Comparison of ENCODE assay signal across 7 cellular contexts in genomic region chr17:44360826-44361225, GRCh38. TPM values are rescaled to one million over a fixed set of nuclear protein-coding genes. Genes with fewer than 3 reads are reported as not detected.
DNase-seq lines count a peak whose midpoint lies in the region; ATAC-seq and TF ChIP-seq lines count a peak whose summit lies in the region.
"Had no signal": no experiment of that assay in that cellular context is flagged by ENCODE, and none has a peak within 500 bp of the region (broad histone marks: within the 10 kb centered on the region; RNA-seq: fewer than 3 reads in every experiment).

No MANE protein-coding gene starts in this region.

- H3K4me1 ChIP-seq in aorta (ENCODE audit: control insufficient read depth in 1 of 2, insufficient read depth in 2 of 2, low read length in 2 of 2) (no peaks in the 10 kb centered on the region), BE2C (peaks cover 8% of the 10 kb centered on the region; the same call in 1 of the 2 replicates)

- H3K4me1 Mint-ChIP-seq in natural killer cell treated with Interleukin-12 subunit alpha and Interleukin-12 subunit beta and Interleukin-15 and Interleukin-18, amount 100 ng/mL, for 72 hours (ENCODE audit: low read depth in 2 of 2): no peaks in the 10 kb centered on the region
- no peaks in the 10 kb centered on the region for H3K4me1 Mint-ChIP-seq in natural killer cell

- no peaks in the 10 kb centered on the region for H3K9me3 ChIP-seq in aorta (ENCODE audit: control insufficient read depth, low read length)
- no peaks in the 10 kb centered on the region for H3K9me3 ChIP-seq in BE2C

- no peak overlapping the region for H3K27ac Mint-ChIP-seq in natural killer cell treated with Interleukin-12 subunit alpha and Interleukin-12 subunit beta and Interleukin-15 and Interleukin-18, amount 100 ng/mL, for 72 hours
- no peak overlapping the region for H3K27ac Mint-ChIP-seq in natural killer cell

- H3K4me3 ChIP-seq in aorta (ENCODE audit: low read length in 2 of 2): no peak overlapping the region
- H3K4me3 ChIP-seq in BE2C (ENCODE audit: low read depth, low read length): no peak overlapping the region

- WGBS in aorta, 2 donors: 55 to 62% methylated on average over 5 of the region's 5 CpGs

- TF ChIP-seq CTCF in natural killer cell (IDR thresholded peaks at IDR 0.05) (no peak), BE2C (IDR thresholded peaks at IDR 0.05; ENCODE audit: low read depth, low read length) (no peak)

- DNase-seq in natural killer cell treated with Interleukin-12 subunit alpha and Interleukin-12 subunit beta and Interleukin-15 and Interleukin-18, amount 100 ng/mL, for 72 hours (ENCODE audit: low spot score): peak; percentile 49
- no peak for DNase-seq in natural killer cell
- DNase-seq in fibroblast of the conjunctiva (ENCODE audit: low read depth): peak; percentile 27
- peak; percentile 42 to 55 for DNase-seq in aorta
- DNase-seq in NCI-H1048 (lab: John Stamatoyannopoulos, UW): no peak
- no peak for DNase-seq in BE2C
- DNase-seq: cortex of kidney had no signal

- intact Hi-C loops in natural killer cell (cut with micrococcal nuclease): no loop called here
- intact Hi-C loops in aorta (cut with DNase I): no loop called here

- no peaks in the 10 kb centered on the region for H3K36me3 Mint-ChIP-seq in natural killer cell treated with Interleukin-12 subunit alpha and Interleukin-12 subunit beta and Interleukin-15 and Interleukin-18, amount 100 ng/mL, for 72 hours
- H3K36me3 Mint-ChIP-seq in natural killer cell: no peaks in the 10 kb centered on the region

- no peaks in the 10 kb centered on the region for H3K9me3 Mint-ChIP-seq in natural killer cell treated with Interleukin-12 subunit alpha and Interleukin-12 subunit beta and Interleukin-15 and Interleukin-18, amount 100 ng/mL, for 72 hours
- no peaks in the 10 kb centered on the region for H3K9me3 Mint-ChIP-seq in natural killer cell

- H3K27me3 ChIP-seq in aorta (ENCODE audit: control insufficient read depth in 1 of 2, insufficient read depth in 2 of 2, low read length in 1 of 2): no peaks in the 10 kb centered on the region
- H3K27me3 ChIP-seq in BE2C: no peaks in the 10 kb centered on the region

- H3K4me3 Mint-ChIP-seq in natural killer cell treated with Interleukin-12 subunit alpha and Interleukin-12 subunit beta and Interleukin-15 and Interleukin-18, amount 100 ng/mL, for 72 hours: no peak overlapping the region
- no peak overlapping the region for H3K4me3 Mint-ChIP-seq in natural killer cell

- H3K27me3 Mint-ChIP-seq in natural killer cell treated with Interleukin-12 subunit alpha and Interleukin-12 subunit beta and Interleukin-15 and Interleukin-18, amount 100 ng/mL, for 72 hours: peaks cover 14 to 18% of the 10 kb centered on the region in 2 donors
- peaks cover 20 to 27% of the 10 kb centered on the region in 2 donors for H3K27me3 Mint-ChIP-seq in natural killer cell (ENCODE audit: low read depth in 2 of 2)

- no peaks in the 10 kb centered on the region for H3K36me3 ChIP-seq in aorta (ENCODE audit: control insufficient read depth in 1 of 2, insufficient read depth in 2 of 2, low read length in 1 of 2)
- H3K36me3 ChIP-seq in BE2C: no peaks in the 10 kb centered on the region

- ATAC-seq in natural killer cell treated with Interleukin-12 subunit alpha and Interleukin-12 subunit beta and Interleukin-15 and Interleukin-18, amount 100 ng/mL, for 72 hours: no peak
- ATAC-seq in natural killer cell (no peak), aorta (ENCODE audit: low FRiP score) (no peak)

- no peak overlapping the region for H3K27ac ChIP-seq in aorta (ENCODE audit: low read depth in 1 of 2, low read length in 2 of 2)

RNA-seq across cellular contexts. Expression of gene FAM171A2, which starts 2.8 kb away (rescaled TPM):
- under 1 TPM in 1 of 2 donors, not detected in 1; 0.25 TPM for total RNA-seq in natural killer cell treated with Interleukin-12 subunit alpha and Interleukin-12 subunit beta and Interleukin-15 and Interleukin-18, amount 100 ng/mL, for 72 hours
- total RNA-seq in natural killer cell (under 1 TPM; 0.20 to 0.43 (median 0.24) TPM), aorta (1 to 10 TPM in 1 of 2 donors, under 1 TPM in 1; 0.45 to 2.0 TPM)
- under 1 TPM in 1 of 2 donors, not detected in 1; 0.05 TPM for polyA plus RNA-seq in aorta
- polyA plus RNA-seq in BE2C (2012; ENCODE audit: insufficient read depth, insufficient read length, low read depth): 44.8 TPM

RNA-seq across cellular contexts. Expression of gene GRN, which starts 15.7 kb away (rescaled TPM):
- total RNA-seq in natural killer cell treated with Interleukin-12 subunit alpha and Interleukin-12 subunit beta and Interleukin-15 and Interleukin-18, amount 100 ng/mL, for 72 hours: 10 to 100 TPM; 49.5 to 57.3 TPM
- 10 to 100 TPM; 42.4 to 69.8 (median 55.6) TPM for total RNA-seq in natural killer cell
- total RNA-seq in aorta: 100 to 1,000 TPM; 162 to 248 TPM
- 100 to 1,000 TPM; 125 to 145 TPM for polyA plus RNA-seq in aorta
- polyA plus RNA-seq in BE2C (2012; ENCODE audit: insufficient read depth, insufficient read length, low read depth): 398 TPM

RNA-seq across cellular contexts. Expression of gene ITGA2B, which starts 28.6 kb away (rescaled TPM):
- 1 to 10 TPM; 1.8 to 6.8 TPM for total RNA-seq in natural killer cell treated with Interleukin-12 subunit alpha and Interleukin-12 subunit beta and Interleukin-15 and Interleukin-18, amount 100 ng/mL, for 72 hours
- total RNA-seq in natural killer cell: 10 to 100 TPM in 2 of 3 donors, 1 to 10 TPM in 1; 8.8 to 32.9 (median 32.6) TPM
- total RNA-seq in aorta: 1 to 10 TPM; 3.3 to 3.4 TPM
- polyA plus RNA-seq in aorta: 1 to 10 TPM in 1 of 2 donors, under 1 TPM in 1; 0.38 to 1.2 TPM
- 1.6 TPM for polyA plus RNA-seq in BE2C (2012; ENCODE audit: insufficient read depth, insufficient read length, low read depth)

RNA-seq across cellular contexts. Expression of gene SLC25A39, which starts 36.2 kb away (rescaled TPM):
- 100 to 1,000 TPM; 121 to 192 TPM for total RNA-seq in natural killer cell treated with Interleukin-12 subunit alpha and Interleukin-12 subunit beta and Interleukin-15 and Interleukin-18, amount 100 ng/mL, for 72 hours
- total RNA-seq in natural killer cell: 100 to 1,000 TPM in 1 of 3 donors, 10 to 100 TPM in 2; 82.4 to 105 (median 97.9) TPM
- 10 to 100 TPM; 50.2 to 61.5 TPM for total RNA-seq in aorta
- polyA plus RNA-seq in aorta: 100 to 1,000 TPM in 1 of 2 donors, 10 to 100 TPM in 1; 54.6 to 107 TPM
- 920 TPM for polyA plus RNA-seq in BE2C (2012; ENCODE audit: insufficient read depth, insufficient read length, low read depth)

RNA-seq across cellular contexts. Expression of gene RUNDC3A, which starts 52.4 kb away (rescaled TPM):
- under 1 TPM in 1 of 2 donors, not detected in 1; 0.48 TPM for total RNA-seq in natural killer cell treated with Interleukin-12 subunit alpha and Interleukin-12 subunit beta and Interleukin-15 and Interleukin-18, amount 100 ng/mL, for 72 hours
- under 1 TPM in 2 of 3 donors, not detected in 1; 0.31 to 0.48 TPM for total RNA-seq in natural killer cell
- total RNA-seq in aorta: under 1 TPM in 1 of 2 donors, not detected in 1; 0.75 TPM
- under 1 TPM; 0.26 to 0.50 TPM for polyA plus RNA-seq in aorta
- polyA plus RNA-seq in BE2C (2012; ENCODE audit: insufficient read depth, insufficient read length, low read depth): 386 TPM

Comparison
In these comparisons a context has a peak if more than half of its experiments do, and no peak if none do; other contexts are left out.
1. DNase-seq: peak in natural killer cell treated with Interleukin-12 subunit alpha and Interleukin-12 subunit beta and Interleukin-15 and Interleukin-18, amount 100 ng/mL, for 72 hours (single experiment), fibroblast of the conjunctiva (single experiment) and aorta (2 of 2); none in natural killer cell (single experiment), NCI-H1048 (single experiment) and BE2C (single experiment).